10 cellular contexts compared by ENCODE assay signal in the genomic region with DNA sequence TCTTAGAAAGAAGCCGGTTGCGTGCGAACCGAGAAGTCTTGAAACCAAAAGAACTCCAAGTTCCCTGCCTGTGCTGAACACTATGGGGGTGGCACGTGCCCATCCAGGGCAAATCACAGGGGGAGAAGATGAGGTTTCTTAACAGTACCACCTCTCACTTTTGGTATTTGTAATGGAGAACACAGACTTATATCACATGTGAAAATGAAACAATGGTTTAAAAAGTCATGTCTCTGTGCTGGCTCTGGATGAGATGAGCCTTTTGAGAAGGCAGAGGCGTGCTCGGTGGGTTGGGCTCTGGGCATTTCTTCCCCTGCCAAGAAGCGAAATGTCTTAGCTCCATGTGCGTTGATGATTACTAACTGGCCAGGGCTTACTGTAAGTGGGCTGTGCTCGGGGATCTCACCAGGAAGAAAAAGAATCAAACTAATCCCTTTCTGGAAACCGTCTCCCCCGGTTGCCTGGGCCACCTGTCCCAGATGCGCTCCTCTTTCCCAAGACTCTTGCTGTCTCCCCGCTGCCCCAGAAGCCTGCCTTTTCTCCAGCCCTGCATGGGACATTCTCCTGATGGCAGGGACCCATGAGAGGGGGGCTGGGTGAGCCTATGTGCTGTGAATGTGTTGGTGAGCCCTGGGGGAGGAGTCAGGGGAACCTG.
DNase-seq lines count a peak whose midpoint lies in the region; ATAC-seq and TF ChIP-seq lines count a peak whose summit lies in the region.
"Had no signal": no experiment of that assay in that cellular context is flagged by ENCODE, and none has a peak within 500 bp of the region (broad histone marks: within the 10 kb centered on the region; RNA-seq: fewer than 3 reads in every experiment).

No MANE protein-coding gene starts in this region.

- H2BK120ac ChIP-seq in mesenchymal stem cell (ENCODE audit: low read depth, low read length), result no peak overlapping the region

- H3K9me3 ChIP-seq in mesenchymal stem cell (ENCODE audit: control insufficient read depth, low read length), result no peaks in the 10 kb centered on the region

- H3K14ac ChIP-seq in mesenchymal stem cell (ENCODE audit: low read length in 2 of 2), result no peak overlapping the region

- H2AK5ac ChIP-seq in mesenchymal stem cell (ENCODE audit: low read length, severe bottlenecking), result no peak overlapping the region

- H4K91ac ChIP-seq in mesenchymal stem cell (ENCODE audit: low read length), result no peak overlapping the region

- intact Hi-C loops in activated T-helper 1 cell treated with anti-CD3 and anti-CD28 coated beads, Interleukin-12 subunit alpha, Interleukin-12 subunit beta, Interleukin-2, Interleukin-4 antibody, amounts not matched to agents 30 ng/mL and 10 ng/mL and 1 ng/mL, durations not matched to agents 14 hours and 24 hours and 36 hours (cut with micrococcal nuclease), result no loop called here

- H2BK5ac ChIP-seq in mesenchymal stem cell (ENCODE audit: low read depth, low read length, poor library complexity, severe bottlenecking), result no peak overlapping the region

- peak overlapping the region in 1 of 2 experiments; percentile 71 for H3K4me3 ChIP-seq in mesenchymal stem cell (ENCODE audit: insufficient read depth in 1 of 2, low read depth in 1 of 2, low read length in 2 of 2)

- in situ Hi-C loops in GM13977 (cut with MboI; ENCODE audit: low pct_unique_long_range_greater_than_20kb, low sequenced_read_pairs, unreplicated experiment), result no loop called here

- H3K4me3 Mint-ChIP-seq in activated T-helper 1 cell treated with anti-CD3 and anti-CD28 coated beads, Interleukin-12 subunit alpha, Interleukin-12 subunit beta, Interleukin-2, Interleukin-4 antibody, amounts not matched to agents 30 ng/mL and 10 ng/mL and 1 ng/mL, durations not matched to agents 14 hours and 24 hours and 36 hours, result no peak overlapping the region
- H3K4me3 Mint-ChIP-seq: natural killer cell treated with Interleukin-12 subunit alpha and Interleukin-12 subunit beta and Interleukin-15 and Interleukin-18, amount 100 ng/mL, for 72 hours had no signal

- ATAC-seq in GM21526 (IDR thresholded peaks at IDR 0.05; ENCODE audit: low FRiP score, unreplicated experiment), result peak; percentile 59

- no peaks in the 10 kb centered on the region for H3K4me1 Mint-ChIP-seq in activated T-helper 1 cell treated with anti-CD3 and anti-CD28 coated beads, Interleukin-12 subunit alpha, Interleukin-12 subunit beta, Interleukin-2, Interleukin-4 antibody, amounts not matched to agents 30 ng/mL and 10 ng/mL and 1 ng/mL, durations not matched to agents 14 hours and 24 hours and 36 hours (ENCODE audit: low read depth)

- H3K9ac ChIP-seq in mesenchymal stem cell (ENCODE audit: low read length), result peak overlapping the region; percentile 76

- H3K23ac ChIP-seq in mesenchymal stem cell (ENCODE audit: low read length in 2 of 2), result no peak overlapping the region

- no peak overlapping the region for H3K4me2 ChIP-seq in mesenchymal stem cell (ENCODE audit: low read length, poor library complexity, severe bottlenecking)

- no peaks in the 10 kb centered on the region for H3K27me3 ChIP-seq in mesenchymal stem cell (ENCODE audit: control insufficient read depth in 1 of 2, insufficient read depth in 1 of 2, low read length in 2 of 2)

- H3K4me1 ChIP-seq in mesenchymal stem cell (ENCODE audit: control insufficient read depth, insufficient read depth, low read depth, low read length), result no peaks in the 10 kb centered on the region

- TF ChIP-seq CTCF in GM13977 (IDR thresholded peaks at IDR 0.05; ENCODE audit: extremely low read depth, insufficient read depth, missing control alignments), result no peak

- H3K18ac ChIP-seq in mesenchymal stem cell (ENCODE audit: low read depth in 1 of 2, low read length in 2 of 2), result no peak overlapping the region

- no peak overlapping the region for H3K4ac ChIP-seq in mesenchymal stem cell (ENCODE audit: low read depth in 1 of 2, low read length in 2 of 2)

- H3K79me1 ChIP-seq in mesenchymal stem cell (replicated peaks; ENCODE audit: low read length, poor library complexity, severe bottlenecking), result no peaks in the 10 kb centered on the region

- H3K27me3 Mint-ChIP-seq in activated T-helper 1 cell treated with anti-CD3 and anti-CD28 coated beads, Interleukin-12 subunit alpha, Interleukin-12 subunit beta, Interleukin-2, Interleukin-4 antibody, amounts not matched to agents 30 ng/mL and 10 ng/mL and 1 ng/mL, durations not matched to agents 14 hours and 24 hours and 36 hours (ENCODE audit: insufficient read depth), result peaks cover 3% of the 10 kb centered on the region
- H3K27me3 Mint-ChIP-seq: natural killer cell treated with Interleukin-12 subunit alpha and Interleukin-12 subunit beta and Interleukin-15 and Interleukin-18, amount 100 ng/mL, for 72 hours had no signal

- no peak overlapping the region for H3K27ac Mint-ChIP-seq in activated T-helper 1 cell treated with anti-CD3 and anti-CD28 coated beads, Interleukin-12 subunit alpha, Interleukin-12 subunit beta, Interleukin-2, Interleukin-4 antibody, amounts not matched to agents 30 ng/mL and 10 ng/mL and 1 ng/mL, durations not matched to agents 14 hours and 24 hours and 36 hours
- H3K27ac Mint-ChIP-seq: natural killer cell treated with Interleukin-12 subunit alpha and Interleukin-12 subunit beta and Interleukin-15 and Interleukin-18, amount 100 ng/mL, for 72 hours had no signal

- no peak overlapping the region for H2BK15ac ChIP-seq in mesenchymal stem cell (ENCODE audit: low read depth, poor library complexity, severe bottlenecking)

- DNase-seq in GM13977 (ENCODE audit: low spot score) (peak; percentile 63), NCI-H524 (lab: John Stamatoyannopoulos, UW) (peak; percentile 72 to 93), mesenchymal stem cell (no peak), NCI-H1092 (lab: John Stamatoyannopoulos, UW) (no peak), NCI-H774 (lab: John Stamatoyannopoulos, UW) (no peak), hepatic stellate cell (ENCODE audit: low spot score) (no peak)
- DNase-seq in activated T-helper 1 cell treated with anti-CD3 and anti-CD28 coated beads, Interleukin-12 subunit alpha, Interleukin-12 subunit beta, Interleukin-2, Interleukin-4 antibody, amounts not matched to agents 30 ng/mL and 10 ng/mL and 1 ng/mL, durations not matched to agents 14 hours and 24 hours and 36 hours (ENCODE audit: low spot score), result no peak
- DNase-seq: NK-92 treated with Interleukin-12 subunit alpha and Interleukin-12 subunit beta, amount 100 ng/mL, for 24 hours had no signal

- no peak overlapping the region for H2AFZ ChIP-seq in mesenchymal stem cell (ENCODE audit: low read depth, low read length)

- H3K9me3 Mint-ChIP-seq in activated T-helper 1 cell treated with anti-CD3 and anti-CD28 coated beads, Interleukin-12 subunit alpha, Interleukin-12 subunit beta, Interleukin-2, Interleukin-4 antibody, amounts not matched to agents 30 ng/mL and 10 ng/mL and 1 ng/mL, durations not matched to agents 14 hours and 24 hours and 36 hours, result no peaks in the 10 kb centered on the region
- H3K9me3 Mint-ChIP-seq: natural killer cell treated with Interleukin-12 subunit alpha and Interleukin-12 subunit beta and Interleukin-15 and Interleukin-18, amount 100 ng/mL, for 72 hours had no signal

- no peak overlapping the region for H3K27ac ChIP-seq in mesenchymal stem cell (ENCODE audit: low read length, poor library complexity, severe bottlenecking)

- H3K36me3 ChIP-seq in mesenchymal stem cell (ENCODE audit: control insufficient read depth in 1 of 2, insufficient read depth in 2 of 2, low read depth in 1 of 2, low read length in 2 of 2), result no peaks in the 10 kb centered on the region

- no peaks in the 10 kb centered on the region for H3K36me3 Mint-ChIP-seq in activated T-helper 1 cell treated with anti-CD3 and anti-CD28 coated beads, Interleukin-12 subunit alpha, Interleukin-12 subunit beta, Interleukin-2, Interleukin-4 antibody, amounts not matched to agents 30 ng/mL and 10 ng/mL and 1 ng/mL, durations not matched to agents 14 hours and 24 hours and 36 hours (ENCODE audit: low read depth)
- H3K36me3 Mint-ChIP-seq: natural killer cell treated with Interleukin-12 subunit alpha and Interleukin-12 subunit beta and Interleukin-15 and Interleukin-18, amount 100 ng/mL, for 72 hours had no signal

- no peak overlapping the region for H4K8ac ChIP-seq in mesenchymal stem cell (ENCODE audit: low read length)

- WGBS in mesenchymal stem cell, result 93% methylated on average over 14 of the region's 14 CpGs

- no peak overlapping the region for H2BK12ac ChIP-seq in mesenchymal stem cell (ENCODE audit: low read length in 2 of 2)

Comparison
In these comparisons a context has a peak if more than half of its experiments do, and no peak if none do; other contexts are left out.
1. DNase-seq: peak in GM13977 (single experiment) and NCI-H524 (2 of 2); none in mesenchymal stem cell (single experiment), NCI-H1092 (single experiment), activated T-helper 1 cell treated with anti-CD3 and anti-CD28 coated beads, Interleukin-12 subunit alpha, Interleukin-12 subunit beta, Interleukin-2, Interleukin-4 antibody, amounts not matched to agents 30 ng/mL and 10 ng/mL and 1 ng/mL, durations not matched to agents 14 hours and 24 hours and 36 hours (single experiment), NCI-H774 (single experiment) and hepatic stellate cell (single experiment).